9 cellular contexts compared by ENCODE assay signal in the genomic region with DNA sequence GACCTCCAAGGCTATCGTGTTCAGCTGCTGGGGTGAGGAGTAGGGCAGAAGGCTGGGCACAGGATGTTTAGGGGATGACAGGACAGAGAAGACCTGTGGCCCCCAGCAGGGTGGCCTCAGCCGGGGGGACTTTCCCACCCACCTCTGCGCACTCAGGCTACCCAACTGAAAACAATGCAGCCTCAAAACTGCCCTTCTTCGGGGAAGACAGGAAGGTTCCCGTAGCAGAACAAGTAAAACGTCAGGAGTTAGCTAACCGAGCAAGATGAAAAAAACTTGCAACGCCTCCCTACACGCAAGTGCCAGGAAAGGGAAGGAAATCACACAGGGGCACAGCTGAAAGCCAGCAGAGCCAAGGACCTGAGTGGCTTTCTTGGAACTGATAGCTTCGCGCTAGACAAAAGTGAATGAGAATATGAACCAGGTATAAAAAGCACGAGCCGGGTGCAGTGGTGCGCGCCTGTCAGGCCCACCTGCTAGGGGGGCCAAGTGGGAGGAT. TPM values are rescaled to one million over a fixed set of nuclear protein-coding genes. Genes with fewer than 3 reads are reported as not detected.
DNase-seq lines count a peak whose midpoint lies in the region; ATAC-seq and TF ChIP-seq lines count a peak whose summit lies in the region.
"Had no signal": no experiment of that assay in that cellular context is flagged by ENCODE, and none has a peak within 500 bp of the region (broad histone marks: within the 10 kb centered on the region; RNA-seq: fewer than 3 reads in every experiment).

No MANE protein-coding gene starts in this region.

- H2BK12ac ChIP-seq in neuronal stem cell (ENCODE audit: low read length), result no peak overlapping the region

- H3K79me1 ChIP-seq in neuronal stem cell (ENCODE audit: low read depth, low read length), result no peaks in the 10 kb centered on the region

- peak overlapping the region; percentile 13 for H3K18ac ChIP-seq in neuronal stem cell (ENCODE audit: low read length)

- no peak overlapping the region for H4K91ac ChIP-seq in neuronal stem cell (ENCODE audit: low read depth, low read length, poor library complexity)

- no peak overlapping the region for H2BK5ac ChIP-seq in neuronal stem cell (ENCODE audit: low read length)

- no peaks in the 10 kb centered on the region for H3K36me3 ChIP-seq in neuronal stem cell (replicated peaks in 1 of 2; ENCODE audit: control insufficient read depth in 2 of 2, insufficient read depth in 2 of 2, low read length in 2 of 2)

- H3K27ac ChIP-seq in neuronal stem cell (replicated peaks; ENCODE audit: low read length) (no peak overlapping the region), coronary artery (peak overlapping the region in 1 of 2 donors; percentile 30)

- H4K8ac ChIP-seq in neuronal stem cell (ENCODE audit: low read depth, low read length), result no peak overlapping the region

- peak overlapping the region; percentile 62 for H3K4me3 Mint-ChIP-seq in activated naive CD4-positive, alpha-beta T cell treated with anti-CD3 and anti-CD28 coated beads for 36 hours

- H3K4me1 ChIP-seq in neuronal stem cell (ENCODE audit: control insufficient read depth in 2 of 2, insufficient read depth in 1 of 2, low read depth in 1 of 2, low read length in 2 of 2), result no peaks in the 10 kb centered on the region

- peak overlapping the region; percentile 100 for H3K27ac Mint-ChIP-seq in activated naive CD4-positive, alpha-beta T cell treated with anti-CD3 and anti-CD28 coated beads for 36 hours

- H3K9me3 Mint-ChIP-seq in activated naive CD4-positive, alpha-beta T cell treated with anti-CD3 and anti-CD28 coated beads for 36 hours, result no peaks in the 10 kb centered on the region

- no peak overlapping the region for H3K9ac ChIP-seq in neuronal stem cell (ENCODE audit: low read depth, low read length, poor library complexity)

- CTCF ChIA-PET in activated naive CD4-positive, alpha-beta T cell treated with anti-CD3 and anti-CD28 coated beads for 36 hours (lab: Charles Lee), result interaction anchor here (0.8 to 1.5 kb wide), 5 partner anchors 10 to 56 kb away, joined by 3 to 5 read pairs (median 4); no protein-coding TSS in a partner anchor

- no peak overlapping the region for H3K23ac ChIP-seq in neuronal stem cell (ENCODE audit: low read depth, low read length, poor library complexity)

- H2AK5ac ChIP-seq in neuronal stem cell (ENCODE audit: low read depth, low read length), result no peak overlapping the region

- H2AFZ ChIP-seq in neuronal stem cell (ENCODE audit: low read length), result peak overlapping the region; percentile 31

- H3K27me3 ChIP-seq in neuronal stem cell (ENCODE audit: control insufficient read depth in 3 of 3, insufficient read depth in 3 of 3, low read depth in 1 of 3, low read length in 3 of 3), result no peaks in the 10 kb centered on the region

- H3K4me3 ChIP-seq in neuronal stem cell (ENCODE audit: low read length in 2 of 2), result no peak overlapping the region
- no peak overlapping the region for H3K4me3 ChIP-seq in coronary artery

- H2BK120ac ChIP-seq in neuronal stem cell (ENCODE audit: low read depth, low read length), result no peak overlapping the region

- H2BK15ac ChIP-seq in neuronal stem cell (ENCODE audit: low read length), result no peak overlapping the region

- no peak overlapping the region for H3K14ac ChIP-seq in neuronal stem cell (ENCODE audit: low read length)

- no peaks in the 10 kb centered on the region for H3K27me3 Mint-ChIP-seq in activated naive CD4-positive, alpha-beta T cell treated with anti-CD3 and anti-CD28 coated beads for 36 hours (ENCODE audit: low read depth)

- DNase-seq in GDM1 (lab: John Stamatoyannopoulos, UW) (peak; percentile 83), neuronal stem cell (ENCODE audit: low spot score) (no peak), coronary artery (ENCODE audit: low spot score) (no peak), DMS 273 treated with DMSO at 0.1 percent for 48 hours (lab: John Stamatoyannopoulos, UW) (no peak)
- DNase-seq in activated naive CD4-positive, alpha-beta T cell treated with anti-CD3 and anti-CD28 coated beads for 36 hours, result peak; percentile 94
- DNase-seq: NCI-H1092 treated with DMSO at 0.1 percent for 48 hours had no signal

- H3K4ac ChIP-seq in neuronal stem cell (ENCODE audit: low read length), result no peak overlapping the region

- H3K4me2 ChIP-seq in neuronal stem cell (ENCODE audit: insufficient read depth, low read length, poor library complexity, severe bottlenecking), result no peak overlapping the region

- no peak for TF ChIP-seq CTCF in coronary artery (IDR thresholded peaks at IDR 0.05)

- intact Hi-C loops in activated naive CD4-positive, alpha-beta T cell treated with anti-CD3 and anti-CD28 coated beads for 36 hours (cut with micrococcal nuclease), result loop anchor here (1.0 to 2.0 kb wide), 6 partner anchors 8 to 101 kb away; no protein-coding TSS in a partner anchor

- peaks cover 54% of the 10 kb centered on the region for H3K4me1 Mint-ChIP-seq in activated naive CD4-positive, alpha-beta T cell treated with anti-CD3 and anti-CD28 coated beads for 36 hours (ENCODE audit: low read depth)

- peaks cover 22% of the 10 kb centered on the region for H3K36me3 Mint-ChIP-seq in activated naive CD4-positive, alpha-beta T cell treated with anti-CD3 and anti-CD28 coated beads for 36 hours (ENCODE audit: low read depth)

- WGBS in neuronal stem cell (ENCODE audit: extremely low coverage in 2 of 2, insufficient read length in 2 of 2, insufficient replicate concordance in 1 of 2), 2 donors, result no CpG with 5 or more reads among the region's 15 CpGs

- H3K9me3 ChIP-seq in neuronal stem cell (replicated peaks in 1 of 2; ENCODE audit: control insufficient read depth in 2 of 2, insufficient read depth in 1 of 2, low read depth in 1 of 2, low read length in 2 of 2), result no peaks in the 10 kb centered on the region

- peak; percentile 64 for ATAC-seq in HG03432 (IDR thresholded peaks at IDR 0.05; ENCODE audit: unreplicated experiment)
- ATAC-seq in HG02571 (IDR thresholded peaks at IDR 0.05; ENCODE audit: unreplicated experiment), result no peak
- no peak for ATAC-seq in HG03039 (IDR thresholded peaks at IDR 0.05; ENCODE audit: unreplicated experiment)

RNA-seq across cellular contexts. Expression of gene FURIN, which starts 38.4 kb away (rescaled TPM):
- 100 to 1,000 TPM; 443 to 448 TPM for total RNA-seq in activated naive CD4-positive, alpha-beta T cell treated with anti-CD3 and anti-CD28 coated beads for 36 hours
- polyA plus RNA-seq in neuronal stem cell (2013, experiment 1 of 2), result 19.3 TPM
- polyA plus RNA-seq in neuronal stem cell (2013, experiment 2 of 2), result 19.0 TPM

RNA-seq across cellular contexts. Expression of gene FES, which starts 54.3 kb away (rescaled TPM):
- 10 to 100 TPM; 22.6 to 24.2 TPM for total RNA-seq in activated naive CD4-positive, alpha-beta T cell treated with anti-CD3 and anti-CD28 coated beads for 36 hours
- polyA plus RNA-seq in neuronal stem cell (2013, experiment 1 of 2), result 2.6 TPM
- polyA plus RNA-seq in neuronal stem cell (2013, experiment 2 of 2), result 2.3 TPM

Comparison
In these comparisons a context has a peak if more than half of its experiments do, and no peak if none do; other contexts are left out.
1. DNase-seq: peak in GDM1 (single experiment) and activated naive CD4-positive, alpha-beta T cell treated with anti-CD3 and anti-CD28 coated beads for 36 hours (single experiment); none in neuronal stem cell (single experiment), coronary artery (single experiment) and DMS 273 treated with DMSO at 0.1 percent for 48 hours (single experiment).